In genomic region chrX:107686026-107686425, GRCh38 we compare ENCODE assay signal across 18 cellular contexts. TPM values are rescaled to one million over a fixed set of nuclear protein-coding genes. Genes with fewer than 3 reads are reported as not detected.
DNase-seq lines count a peak whose midpoint lies in the region; ATAC-seq and TF ChIP-seq lines count a peak whose summit lies in the region.
"Had no signal": no experiment of that assay in that cellular context is flagged by ENCODE, and none has a peak within 500 bp of the region (broad histone marks: within the 10 kb centered on the region; RNA-seq: fewer than 3 reads in every experiment).

No MANE protein-coding gene starts in this region.

- no peak for TF ChIP-seq CTCF in C4-2B (conservative IDR thresholded peaks at IDR 0.05)

- no peak overlapping the region for H3K18ac ChIP-seq in trophoblast cell (ENCODE audit: low read length)

- H3K27ac Mint-ChIP-seq in dendritic cell treated with granulocyte-macrophage colony-stimulating factor and Interleukin-4, amounts not matched to agents 40 ng/mL and 50 ng/mL, for 4 days = peak overlapping the region; percentile 61
- H3K27ac Mint-ChIP-seq: activated naive CD4-positive, alpha-beta T cell treated with anti-CD3 and anti-CD28 coated beads, Interleukin-2, amount 50 U/mL, for 72 hours; activated T-helper 1 cell treated with anti-CD3 and anti-CD28 coated beads, Interleukin-12 subunit alpha, Interleukin-12 subunit beta, Interleukin-2, Interleukin-4 antibody, amounts not matched to agents 30 ng/mL and 10 ng/mL and 1 ng/mL, durations not matched to agents 14 hours and 24 hours and 36 hours had no signal

- H3K9ac ChIP-seq in trophoblast cell (ENCODE audit: low read length) = no peak overlapping the region

- no peak overlapping the region for H3K4me3 ChIP-seq in trophoblast cell (ENCODE audit: low read depth, low read length)

- H3K23ac ChIP-seq in trophoblast cell (ENCODE audit: low read length) = no peak overlapping the region

- no peaks in the 10 kb centered on the region for H3K79me1 ChIP-seq in trophoblast cell (ENCODE audit: low read length)

- intact Hi-C loops in dendritic cell treated with granulocyte-macrophage colony-stimulating factor and Interleukin-4, amounts not matched to agents 40 ng/mL and 50 ng/mL, for 4 days (cut with micrococcal nuclease) = no loop called here

- no peak overlapping the region for H2AK5ac ChIP-seq in trophoblast cell (ENCODE audit: low read length)

- no peaks in the 10 kb centered on the region for H3K27me3 ChIP-seq in trophoblast cell (ENCODE audit: insufficient read depth, low read length)

- H3K27ac ChIP-seq in C4-2B (peak overlapping the region; percentile 82), KOPT-K1 (ENCODE audit: low read depth, low read length, poor library complexity, severe bottlenecking) (peak overlapping the region; percentile 56), trophoblast cell (ENCODE audit: low read depth, low read length) (no peak overlapping the region)

- H3K4me3 Mint-ChIP-seq in dendritic cell treated with granulocyte-macrophage colony-stimulating factor and Interleukin-4, amounts not matched to agents 40 ng/mL and 50 ng/mL, for 4 days = no peak overlapping the region
- H3K4me3 Mint-ChIP-seq: activated T-helper 1 cell treated with anti-CD3 and anti-CD28 coated beads, Interleukin-12 subunit alpha, Interleukin-12 subunit beta, Interleukin-2, Interleukin-4 antibody, amounts not matched to agents 30 ng/mL and 10 ng/mL and 1 ng/mL, durations not matched to agents 14 hours and 24 hours and 36 hours had no signal

- H3K9me3 Mint-ChIP-seq in dendritic cell treated with granulocyte-macrophage colony-stimulating factor and Interleukin-4, amounts not matched to agents 40 ng/mL and 50 ng/mL, for 4 days = no peaks in the 10 kb centered on the region
- H3K9me3 Mint-ChIP-seq: activated naive CD4-positive, alpha-beta T cell treated with anti-CD3 and anti-CD28 coated beads, Interleukin-2, amount 50 U/mL, for 72 hours; activated T-helper 1 cell treated with anti-CD3 and anti-CD28 coated beads, Interleukin-12 subunit alpha, Interleukin-12 subunit beta, Interleukin-2, Interleukin-4 antibody, amounts not matched to agents 30 ng/mL and 10 ng/mL and 1 ng/mL, durations not matched to agents 14 hours and 24 hours and 36 hours had no signal

- no peak overlapping the region for H2AFZ ChIP-seq in trophoblast cell (ENCODE audit: insufficient read depth, low read length, poor library complexity)

- H4K8ac ChIP-seq in trophoblast cell (ENCODE audit: low read depth, low read length) = no peak overlapping the region

- no peak for ATAC-seq in HG03571 (IDR thresholded peaks at IDR 0.05; ENCODE audit: unreplicated experiment)
- no peak for ATAC-seq in GM18505 (IDR thresholded peaks at IDR 0.05; ENCODE audit: unreplicated experiment)
- ATAC-seq: activated naive CD4-positive, alpha-beta T cell treated with anti-CD3 and anti-CD28 coated beads, Interleukin-2, amount 50 U/mL, for 72 hours had no signal

- H3K9me3 ChIP-seq in KOPT-K1 (ENCODE audit: insufficient read depth, low read length, poor library complexity, severe bottlenecking) (no peaks in the 10 kb centered on the region), trophoblast cell (ENCODE audit: insufficient read depth, low read depth, low read length) (no peaks in the 10 kb centered on the region)

- H2BK5ac ChIP-seq in trophoblast cell (ENCODE audit: low read depth, low read length, poor library complexity) = no peak overlapping the region

- H3K36me3 ChIP-seq in KOPT-K1 (ENCODE audit: insufficient read depth, low read length) = no peaks in the 10 kb centered on the region
- H3K36me3 ChIP-seq in trophoblast cell (ENCODE audit: control insufficient read depth in 1 of 2, insufficient read depth in 2 of 2, low read length in 2 of 2) = no peaks in the 10 kb centered on the region

- no peak overlapping the region for H3K4ac ChIP-seq in trophoblast cell (ENCODE audit: low read depth, low read length)

- no peaks in the 10 kb centered on the region for H3K4me1 ChIP-seq in trophoblast cell (ENCODE audit: control insufficient read depth in 1 of 2, insufficient read depth in 2 of 2, low read length in 2 of 2)

- WGBS in trophoblast cell (ENCODE audit: extremely low coverage, insufficient coverage, insufficient read length) = no CpG with 5 or more reads among the region's 3 CpGs

- H3K27me3 Mint-ChIP-seq in dendritic cell treated with granulocyte-macrophage colony-stimulating factor and Interleukin-4, amounts not matched to agents 40 ng/mL and 50 ng/mL, for 4 days = peaks cover 3% of the 10 kb centered on the region

- no peak overlapping the region for H3K14ac ChIP-seq in trophoblast cell (ENCODE audit: low read length)

- no peaks in the 10 kb centered on the region for H3K36me3 Mint-ChIP-seq in dendritic cell treated with granulocyte-macrophage colony-stimulating factor and Interleukin-4, amounts not matched to agents 40 ng/mL and 50 ng/mL, for 4 days (ENCODE audit: low read depth)
- H3K36me3 Mint-ChIP-seq: activated naive CD4-positive, alpha-beta T cell treated with anti-CD3 and anti-CD28 coated beads, Interleukin-2, amount 50 U/mL, for 72 hours had no signal

- peak overlapping the region; percentile 14 for H4K91ac ChIP-seq in trophoblast cell (ENCODE audit: low read depth, low read length)

- H4K12ac ChIP-seq in trophoblast cell (ENCODE audit: low read depth, low read length) = no peak overlapping the region

- no peak for TF ChIP-seq POLR2A in GM18505 (IDR thresholded peaks at IDR 0.05; ENCODE audit: borderline replicate concordance, extremely low read depth, insufficient read depth, insufficient read length)

- no peak overlapping the region for H3K4me2 ChIP-seq in trophoblast cell (ENCODE audit: low read length)

- no peak overlapping the region for H2BK120ac ChIP-seq in trophoblast cell (ENCODE audit: insufficient read depth, low read length, poor library complexity)

- no peak for DNase-seq in trophoblast cell
- DNase-seq in kidney glomerular epithelial cell (lab: John Stamatoyannopoulos, UW) = no peak
- DNase-seq in NCI-H510A treated with DMSO at 0.1 percent for 48 hours (lab: John Stamatoyannopoulos, UW) = no peak
- DNase-seq: activated CD8-positive, alpha-beta memory T cell treated with anti-CD3 and anti-CD28 coated beads for 24 hours; DMS153; NCI-H2107; NCI-H524; RPMI8226; stimulated activated CD4-positive, alpha-beta T cell treated with anti-CD3 and anti-CD28 coated beads, Interleukin-12 subunit alpha, Interleukin-12 subunit beta, amount 100 ng/mL, for 4 hours; substantia nigra; T1000 had no signal

- no peak overlapping the region for H2BK12ac ChIP-seq in trophoblast cell (ENCODE audit: low read length)

- peaks cover 62% of the 10 kb centered on the region for H3K4me1 Mint-ChIP-seq in dendritic cell treated with granulocyte-macrophage colony-stimulating factor and Interleukin-4, amounts not matched to agents 40 ng/mL and 50 ng/mL, for 4 days (ENCODE audit: low read depth)

- no peaks in the 10 kb centered on the region for H3K79me2 ChIP-seq in trophoblast cell (ENCODE audit: control insufficient read depth, insufficient read depth, low read length, poor library complexity)

RNA-seq across cellular contexts. Expression of gene PRPS1, which starts 57.7 kb away (rescaled TPM):
- polyA plus RNA-seq in trophoblast cell (2013) = 12.3 and 13.8 TPM in 2 replicates
